ENCODE assay signal across 1 cellular context in the genomic region with DNA sequence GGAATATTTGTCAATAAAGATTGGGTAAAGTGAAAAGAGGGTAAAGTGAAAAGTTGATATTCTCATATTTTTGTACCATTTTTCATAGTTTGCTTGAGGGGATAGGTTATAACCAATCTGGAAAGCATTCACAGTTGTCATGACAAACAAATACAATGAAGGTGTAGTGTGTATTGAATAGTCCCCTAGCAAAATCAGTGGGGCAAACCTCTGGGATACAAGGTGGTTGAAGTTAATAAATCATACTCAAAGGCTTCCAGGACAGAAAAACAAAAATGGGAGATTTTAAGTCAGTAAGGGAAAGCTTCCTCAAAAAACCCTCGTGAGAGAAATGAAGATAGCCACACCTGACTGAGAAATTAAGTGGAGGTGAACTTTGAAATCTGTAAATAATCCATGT.
TF ChIP-seq lines count a peak whose summit lies in the region.

No MANE protein-coding gene starts in this region.

TF ChIP-seq in K562, 482 proteins besides CTCF, POLR2A, EP300 and RAD21:
- TF ChIP-seq MEIS2 (IDR thresholded peaks at IDR 0.05; ENCODE audit: partially characterized antibody) (peak; percentile 59), RFX1 (IDR thresholded peaks at IDR 0.05) (peak; percentile 32; the same call in 1 of the 2 replicates), ZNF274 (IDR thresholded peaks at IDR 0.05; ENCODE audit: borderline replicate concordance, low read depth, low read length) (no peak), ETS2 (tag; IDR thresholded peaks at IDR 0.05; ENCODE audit: borderline replicate concordance, poor library complexity, severe bottlenecking) (no peak)
- TF ChIP-seq, protein P1, sequence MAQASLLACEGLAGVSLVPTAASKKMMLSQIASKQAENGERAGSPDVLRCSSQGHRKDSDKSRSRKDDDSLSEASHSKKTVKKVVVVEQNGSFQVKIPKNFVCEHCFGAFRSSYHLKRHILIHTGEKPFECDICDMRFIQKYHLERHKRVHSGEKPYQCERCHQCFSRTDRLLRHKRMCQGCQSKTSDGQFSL (CRISPR knock-in tag; IDR thresholded peaks at IDR 0.05) = no peak
- TF ChIP-seq, protein P1 (tag; IDR thresholded peaks at IDR 0.05) = no peak
- TF ChIP-seq, protein P2, sequence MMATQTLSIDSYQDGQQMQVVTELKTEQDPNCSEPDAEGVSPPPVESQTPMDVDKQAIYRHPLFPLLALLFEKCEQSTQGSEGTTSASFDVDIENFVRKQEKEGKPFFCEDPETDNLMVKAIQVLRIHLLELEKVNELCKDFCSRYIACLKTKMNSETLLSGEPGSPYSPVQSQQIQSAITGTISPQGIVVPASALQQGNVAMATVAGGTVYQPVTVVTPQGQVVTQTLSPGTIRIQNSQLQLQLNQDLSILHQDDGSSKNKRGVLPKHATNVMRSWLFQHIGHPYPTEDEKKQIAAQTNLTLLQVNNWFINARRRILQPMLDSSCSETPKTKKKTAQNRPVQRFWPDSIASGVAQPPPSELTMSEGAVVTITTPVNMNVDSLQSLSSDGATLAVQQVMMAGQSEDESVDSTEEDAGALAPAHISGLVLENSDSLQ (IDR thresholded peaks at IDR 0.05) = peak; percentile 20; the same call in 1 of the 2 replicates
